ENCODE assay signal across 15 cellular contexts in the genomic region with DNA sequence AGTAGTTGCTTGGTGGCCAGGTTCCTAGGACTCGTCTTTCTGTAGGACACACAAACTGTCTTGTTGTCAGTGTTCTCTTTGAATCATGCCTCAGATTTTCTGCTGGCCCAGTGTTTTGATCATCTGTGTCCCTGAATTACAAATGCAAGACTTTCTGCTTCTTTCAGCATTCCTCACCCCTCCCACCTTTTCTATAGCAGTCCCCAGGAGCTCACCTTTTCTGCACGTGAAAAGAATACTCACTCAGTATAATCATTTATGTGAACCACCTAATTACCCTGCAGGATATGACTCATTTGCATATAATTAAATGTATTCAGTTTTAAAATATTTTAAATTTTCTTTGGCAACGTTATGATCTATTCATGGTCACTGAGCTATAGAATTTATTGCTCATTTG.
DNase-seq lines count a peak whose midpoint lies in the region; ATAC-seq and TF ChIP-seq lines count a peak whose summit lies in the region.
"Had no signal": no experiment of that assay in that cellular context is flagged by ENCODE, and none has a peak within 500 bp of the region (broad histone marks: within the 10 kb centered on the region; RNA-seq: fewer than 3 reads in every experiment).

No MANE protein-coding gene starts in this region.

- peaks cover 3% of the 10 kb centered on the region for H3K27me3 Mint-ChIP-seq in GM23338 (ENCODE audit: insufficient read depth, low read depth, poor library complexity)
- H3K27me3 Mint-ChIP-seq: CD4-positive, CD25-positive, alpha-beta regulatory T cell; CD8-positive, alpha-beta memory T cell had no signal

- no peak overlapping the region for H2AFZ ChIP-seq in GM23338

- no peaks in the 10 kb centered on the region for H3K27me3 ChIP-seq in GM23338 (ENCODE audit: insufficient read depth)
- H3K27me3 ChIP-seq: BE2C had no signal

- peak overlapping the region; percentile 75 for H3K27ac Mint-ChIP-seq in GM23338
- H3K27ac Mint-ChIP-seq: CD4-positive, CD25-positive, alpha-beta regulatory T cell; CD8-positive, alpha-beta memory T cell had no signal

- H3K36me3 ChIP-seq in GM23338 (ENCODE audit: insufficient read depth) = no peaks in the 10 kb centered on the region
- H3K36me3 ChIP-seq: BE2C had no signal

- no peaks in the 10 kb centered on the region for H3K9me2 ChIP-seq in GM23338 (ENCODE audit: insufficient read depth)

- H3K4me3 ChIP-seq in GM23338 = no peak overlapping the region

- H3F3A ChIP-seq in GM23338 (replicated peaks; ENCODE audit: low read depth) = no peaks in the 10 kb centered on the region

- peak overlapping the region; percentile 31; the same call in 2 of the 3 replicates for H3K4me3 Mint-ChIP-seq in GM23338
- H3K4me3 Mint-ChIP-seq: CD4-positive, CD25-positive, alpha-beta regulatory T cell; CD8-positive, alpha-beta memory T cell had no signal

- in situ Hi-C loops in GM13976 (cut with MboI; ENCODE audit: low sequenced_read_pairs, unreplicated experiment) = no loop called here

- no peaks in the 10 kb centered on the region for H4K20me1 ChIP-seq in GM23338 (replicated peaks; ENCODE audit: insufficient read depth)

- H3K9me3 Mint-ChIP-seq in GM23338 = no peaks in the 10 kb centered on the region

- H3K4me1 Mint-ChIP-seq in GM23338 = peaks cover 25% of the 10 kb centered on the region
- H3K4me1 Mint-ChIP-seq: CD4-positive, CD25-positive, alpha-beta regulatory T cell; CD8-positive, alpha-beta memory T cell had no signal

- TF ChIP-seq CTCF in GM23338 (conservative IDR thresholded peaks at IDR 0.05; ENCODE audit: low read depth in 2 of 2) = no peak
- no peak for TF ChIP-seq CTCF in GM13976 (IDR thresholded peaks at IDR 0.05; ENCODE audit: borderline replicate concordance, control extremely low read depth, extremely low read depth, insufficient read depth, missing control alignments)

- H3K4me2 ChIP-seq in GM23338 = peak overlapping the region; percentile 64

- no peaks in the 10 kb centered on the region for H3K36me3 Mint-ChIP-seq in GM23338 (ENCODE audit: low read depth)
- H3K36me3 Mint-ChIP-seq: CD4-positive, CD25-positive, alpha-beta regulatory T cell; CD8-positive, alpha-beta memory T cell had no signal

- DNase-seq in GM23338 (ENCODE audit: low spot score) (peak; percentile 15), NCI-H146 (lab: John Stamatoyannopoulos, UW) (peak; percentile 50), astrocyte of the hippocampus (ENCODE audit: low read depth, low spot score) (peak; percentile 2), GM13976 (ENCODE audit: low spot score) (no peak), SHP77 (lab: John Stamatoyannopoulos, UW) (no peak)
- DNase-seq in stimulated activated naive CD8-positive, alpha-beta T cell treated with anti-CD3 and anti-CD28 coated beads, Interleukin-15, Interleukin-2, amounts not matched to agents 100 U/mL and 50 U/mL, for 24 hours = no peak
- DNase-seq: BE2C; C1 segment of cervical spinal cord; Caco-2; CD4-positive, CD25-positive, alpha-beta regulatory T cell; CD8-positive, alpha-beta memory T cell; DMS153; GDM1; HCEC 1CT; KG1 had no signal

- peak; percentile 66 for ATAC-seq in GM23338
- ATAC-seq in stimulated activated naive CD8-positive, alpha-beta T cell treated with anti-CD3 and anti-CD28 coated beads, Interleukin-15, Interleukin-2, amounts not matched to agents 100 U/mL and 50 U/mL, for 24 hours = no peak

- no peaks in the 10 kb centered on the region for H3K79me2 ChIP-seq in GM23338 (replicated peaks; ENCODE audit: insufficient read depth)

- H3K27ac ChIP-seq in GM23338 (ENCODE audit: low read depth) = no peak overlapping the region

- H3K4me1 ChIP-seq in GM23338 (ENCODE audit: insufficient read depth) = peaks cover 13% of the 10 kb centered on the region
- H3K4me1 ChIP-seq: BE2C had no signal

TF ChIP-seq in GM23338, 12 proteins besides CTCF, POLR2A, EP300 and RAD21 (continues in another document):
- TF ChIP-seq EZH2phosphoT487 (IDR thresholded peaks at IDR 0.05; ENCODE audit: unreplicated experiment) (no peak), STAT1 (IDR thresholded peaks at IDR 0.05; ENCODE audit: unreplicated experiment) (no peak), POLR2AphosphoS5 (IDR thresholded peaks at IDR 0.05; ENCODE audit: low read depth) (no peak), ZNF331 (CRISPR knock-in tag; IDR thresholded peaks at IDR 0.05; ENCODE audit: low read depth) (no peak), CREB1 (CRISPR knock-in tag; IDR thresholded peaks at IDR 0.05; ENCODE audit: low read depth) (no peak), JUNB (IDR thresholded peaks at IDR 0.05; ENCODE audit: unreplicated experiment) (no peak), NANOG (IDR thresholded peaks at IDR 0.05; ENCODE audit: borderline replicate concordance) (no peak), ZNF114 (CRISPR knock-in tag; IDR thresholded peaks at IDR 0.05) (no peak)
- TF ChIP-seq, protein P1, sequence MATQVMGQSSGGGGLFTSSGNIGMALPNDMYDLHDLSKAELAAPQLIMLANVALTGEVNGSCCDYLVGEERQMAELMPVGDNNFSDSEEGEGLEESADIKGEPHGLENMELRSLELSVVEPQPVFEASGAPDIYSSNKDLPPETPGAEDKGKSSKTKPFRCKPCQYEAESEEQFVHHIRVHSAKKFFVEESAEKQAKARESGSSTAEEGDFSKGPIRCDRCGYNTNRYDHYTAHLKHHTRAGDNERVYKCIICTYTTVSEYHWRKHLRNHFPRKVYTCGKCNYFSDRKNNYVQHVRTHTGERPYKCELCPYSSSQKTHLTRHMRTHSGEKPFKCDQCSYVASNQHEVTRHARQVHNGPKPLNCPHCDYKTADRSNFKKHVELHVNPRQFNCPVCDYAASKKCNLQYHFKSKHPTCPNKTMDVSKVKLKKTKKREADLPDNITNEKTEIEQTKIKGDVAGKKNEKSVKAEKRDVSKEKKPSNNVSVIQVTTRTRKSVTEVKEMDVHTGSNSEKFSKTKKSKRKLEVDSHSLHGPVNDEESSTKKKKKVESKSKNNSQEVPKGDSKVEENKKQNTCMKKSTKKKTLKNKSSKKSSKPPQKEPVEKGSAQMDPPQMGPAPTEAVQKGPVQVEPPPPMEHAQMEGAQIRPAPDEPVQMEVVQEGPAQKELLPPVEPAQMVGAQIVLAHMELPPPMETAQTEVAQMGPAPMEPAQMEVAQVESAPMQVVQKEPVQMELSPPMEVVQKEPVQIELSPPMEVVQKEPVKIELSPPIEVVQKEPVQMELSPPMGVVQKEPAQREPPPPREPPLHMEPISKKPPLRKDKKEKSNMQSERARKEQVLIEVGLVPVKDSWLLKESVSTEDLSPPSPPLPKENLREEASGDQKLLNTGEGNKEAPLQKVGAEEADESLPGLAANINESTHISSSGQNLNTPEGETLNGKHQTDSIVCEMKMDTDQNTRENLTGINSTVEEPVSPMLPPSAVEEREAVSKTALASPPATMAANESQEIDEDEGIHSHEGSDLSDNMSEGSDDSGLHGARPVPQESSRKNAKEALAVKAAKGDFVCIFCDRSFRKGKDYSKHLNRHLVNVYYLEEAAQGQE (IDR thresholded peaks at IDR 0.05; ENCODE audit: unreplicated experiment) = no peak
- TF ChIP-seq, protein P2, sequence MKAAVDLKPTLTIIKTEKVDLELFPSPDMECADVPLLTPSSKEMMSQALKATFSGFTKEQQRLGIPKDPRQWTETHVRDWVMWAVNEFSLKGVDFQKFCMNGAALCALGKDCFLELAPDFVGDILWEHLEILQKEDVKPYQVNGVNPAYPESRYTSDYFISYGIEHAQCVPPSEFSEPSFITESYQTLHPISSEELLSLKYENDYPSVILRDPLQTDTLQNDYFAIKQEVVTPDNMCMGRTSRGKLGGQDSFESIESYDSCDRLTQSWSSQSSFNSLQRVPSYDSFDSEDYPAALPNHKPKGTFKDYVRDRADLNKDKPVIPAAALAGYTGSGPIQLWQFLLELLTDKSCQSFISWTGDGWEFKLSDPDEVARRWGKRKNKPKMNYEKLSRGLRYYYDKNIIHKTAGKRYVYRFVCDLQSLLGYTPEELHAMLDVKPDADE (IDR thresholded peaks at IDR 0.05) = no peak

Comparison
In these comparisons a context has a peak if more than half of its experiments do, and no peak if none do; other contexts are left out.
1. DNase-seq: peak in GM23338 (single experiment), NCI-H146 (single experiment) and astrocyte of the hippocampus (single experiment); none in stimulated activated naive CD8-positive, alpha-beta T cell treated with anti-CD3 and anti-CD28 coated beads, Interleukin-15, Interleukin-2, amounts not matched to agents 100 U/mL and 50 U/mL, for 24 hours (single experiment), GM13976 (single experiment) and SHP77 (0 of 2).